Comparison of ENCODE assay signal across 8 cellular contexts in genomic region chr1:857921-858648, GRCh38.
DNase-seq lines count a peak whose midpoint lies in the region; ATAC-seq, FAIRE-seq and TF ChIP-seq lines count a peak whose summit lies in the region.
"Not testable (repeated sequence)": the region's sequence is repeated elsewhere in the genome, so short reads cannot be mapped to it uniquely, and the experiment has no call there.

No MANE protein-coding gene starts in this region.

- H3K9ac ChIP-seq in GM23248, result peak overlapping the region; percentile 44
- H3K9ac ChIP-seq in PC-3 (ENCODE audit: low read length); GM12878 (ENCODE audit: control insufficient read depth, insufficient read depth, low read length): not testable (repeated sequence)

- RAD21 ChIA-PET in GM12878 (lab: Charles Lee; ENCODE audit: unreplicated experiment), result not testable (repeated sequence)

- WGBS in GM23248 (ENCODE audit: low coverage in 1 of 2, low lambda C conversion rate in 2 of 2, missing lambda C conversion rate in 2 of 2), 2 experiments, result 10% methylated on average over 14 to 15 of the region's 16 CpGs
- 38% methylated on average over 15 of the region's 16 CpGs for WGBS in GM12878 (ENCODE audit: insufficient coverage, insufficient replicate concordance, low lambda C conversion rate, missing lambda C conversion rate)
- WGBS in right lobe of liver (ENCODE audit: insufficient coverage, low coverage, low lambda C conversion rate, missing lambda C conversion rate), result 18% methylated on average over 14 of the region's 16 CpGs

- not testable (repeated sequence) for H3K79me2 ChIP-seq in GM23248 (ENCODE audit: insufficient read depth); PC-3 (ENCODE audit: low read length); GM12878 (ENCODE audit: control insufficient read depth, insufficient read depth, low read length)

- intact Hi-C loops in PC-3 (cut with micrococcal nuclease); activated CD4-positive, alpha-beta T cell treated with anti-CD3 and anti-CD28 coated beads, Interleukin-2, amount 10 ng/mL, durations not matched to agents 24 days and 14 days (cut with micrococcal nuclease); GM12878 (cut with micrococcal nuclease; ENCODE audit: unreplicated experiment); right lobe of liver (cut with DNase I): not testable (repeated sequence)

- H3F3A ChIP-seq in GM23248 (ENCODE audit: insufficient read depth); PC-3 (ENCODE audit: low read length, unreplicated experiment): not testable (repeated sequence)

- CTCF ChIA-PET in PC-3 (lab: Charles Lee), result not testable (repeated sequence)
- CTCF ChIA-PET in GM12878 (lab: Yijun Ruan, JAX), result interaction anchor here (0.7 kb wide), 1 partner anchor 26 kb away, joined by 3 read pairs; no protein-coding TSS in a partner anchor

- H3K36me3 ChIP-seq in BE2C; GM23248 (ENCODE audit: low read depth); PC-3 (ENCODE audit: low read depth, low read length); GM12878 (ENCODE audit: control insufficient read depth in 2 of 2, insufficient read depth in 2 of 2, low read length in 1 of 2): not testable (repeated sequence)
- peaks cover 0 to 12% (median 0%) of the 10 kb centered on the region in 4 donors for H3K36me3 ChIP-seq in right lobe of liver

- not testable (repeated sequence) for TF ChIP-seq RAD21 in GM12878 (IDR thresholded peaks at IDR 0.05; ENCODE audit: insufficient read depth, low read depth, low read length)

- POLR2A ChIA-PET in PC-3 (lab: Charles Lee; ENCODE audit: unreplicated experiment); GM12878 (lab: Charles Lee): not testable (repeated sequence)

- SMC1A ChIA-PET in GM12878 (lab: Charles Lee; ENCODE audit: uncharacterized antibody, unreplicated experiment), result not testable (repeated sequence)

- H3K4me1 ChIP-seq in BE2C; GM23248 (ENCODE audit: insufficient read depth); PC-3 (ENCODE audit: insufficient read depth, low read length); GM12878 (ENCODE audit: control insufficient read depth, insufficient read depth, low read length); right lobe of liver: not testable (repeated sequence)

- H3K36me3 Mint-ChIP-seq in activated CD4-positive, alpha-beta T cell treated with anti-CD3 and anti-CD28 coated beads, Interleukin-2, amount 10 ng/mL, durations not matched to agents 24 days and 14 days (ENCODE audit: low read depth); stimulated activated memory B cell treated with anti-CD40 and anti-IgM and Interleukin-4, amounts not matched to agents 10 μg/mL and 1 μg/mL and 100 μg/mL, for 72 hours: not testable (repeated sequence)

- H3K4me3 Mint-ChIP-seq in activated CD4-positive, alpha-beta T cell treated with anti-CD3 and anti-CD28 coated beads, Interleukin-2, amount 10 ng/mL, durations not matched to agents 24 days and 14 days, result peak overlapping the region; percentile 42
- H3K4me3 Mint-ChIP-seq in stimulated activated memory B cell treated with anti-CD40 and anti-IgM and Interleukin-4, amounts not matched to agents 10 μg/mL and 1 μg/mL and 100 μg/mL, for 72 hours, result peak overlapping the region; percentile 11

- H3K4me2 ChIP-seq in GM23248 (ENCODE audit: unreplicated experiment), result peak overlapping the region; percentile 53
- H3K4me2 ChIP-seq in PC-3 (ENCODE audit: low read length), result peak overlapping the region; percentile 69
- H3K4me2 ChIP-seq in GM12878 (ENCODE audit: control insufficient read depth, insufficient read depth), result not testable (repeated sequence)

- not testable (repeated sequence) for TF ChIP-seq POLR2A in GM12878 (IDR thresholded peaks at IDR 0.05; ENCODE audit: low read depth, low read length); right lobe of liver (IDR thresholded peaks at IDR 0.05)

- in situ Hi-C loops in GM23248 (cut with MboI); GM12878 (cut with MboI): not testable (repeated sequence)

- H3K4me3 ChIP-seq in BE2C (ENCODE audit: low read depth, low read length), result peak overlapping the region; percentile 20; the same call in 1 of the 2 replicates
- H3K4me3 ChIP-seq in GM23248; PC-3 (ENCODE audit: low read length); GM12878; right lobe of liver: not testable (repeated sequence)

- H4K20me1 ChIP-seq in GM23248 (ENCODE audit: insufficient read depth); PC-3 (ENCODE audit: low read length); GM12878 (ENCODE audit: control insufficient read depth, insufficient read depth): not testable (repeated sequence)

- ATAC-seq in PC-3, result peak; percentile 76
- ATAC-seq in GM12878, result peak; percentile 80
- ATAC-seq in right lobe of liver, result peak; percentile 55 to 67 (median 62)
- peak; percentile 54 for ATAC-seq in stimulated activated memory B cell treated with anti-CD40 and anti-IgM and Interleukin-4, amounts not matched to agents 10 μg/mL and 1 μg/mL and 100 μg/mL, for 72 hours

- H3K9me2 ChIP-seq in GM23248 (ENCODE audit: insufficient read depth); PC-3 (replicated peaks; ENCODE audit: low read length): not testable (repeated sequence)

- not testable (repeated sequence) for H3K9me3 Mint-ChIP-seq in activated CD4-positive, alpha-beta T cell treated with anti-CD3 and anti-CD28 coated beads, Interleukin-2, amount 10 ng/mL, durations not matched to agents 24 days and 14 days; stimulated activated memory B cell treated with anti-CD40 and anti-IgM and Interleukin-4, amounts not matched to agents 10 μg/mL and 1 μg/mL and 100 μg/mL, for 72 hours

- H3K27ac ChIP-seq in GM23248; PC-3 (ENCODE audit: low read length); GM12878 (ENCODE audit: control insufficient read depth, insufficient read depth); right lobe of liver: not testable (repeated sequence)

- H2AFZ ChIP-seq in GM23248, result peak overlapping the region; percentile 76; the same call in 1 of the 2 replicates
- not testable (repeated sequence) for H2AFZ ChIP-seq in PC-3 (ENCODE audit: low read length); GM12878 (ENCODE audit: control insufficient read depth, low read depth, low read length)

- not testable (repeated sequence) for H3K27me3 ChIP-seq in BE2C; GM23248 (replicated peaks; ENCODE audit: insufficient read depth); PC-3 (ENCODE audit: low read length); GM12878 (replicated peaks in 1 of 2; ENCODE audit: control insufficient read depth in 2 of 2, insufficient read depth in 2 of 2, low read length in 1 of 2); right lobe of liver

- BruUV-seq in PC-3 (replicated peaks; lab: Mats Ljungman, UMichigan); GM12878 (replicated peaks; lab: Mats Ljungman, UMichigan): not testable (repeated sequence)

- peaks cover 11% of the 10 kb centered on the region for H3K4me1 Mint-ChIP-seq in activated CD4-positive, alpha-beta T cell treated with anti-CD3 and anti-CD28 coated beads, Interleukin-2, amount 10 ng/mL, durations not matched to agents 24 days and 14 days
- H3K4me1 Mint-ChIP-seq in stimulated activated memory B cell treated with anti-CD40 and anti-IgM and Interleukin-4, amounts not matched to agents 10 μg/mL and 1 μg/mL and 100 μg/mL, for 72 hours, result not testable (repeated sequence)

- not testable (repeated sequence) for H3K9me3 ChIP-seq in BE2C; GM23248 (ENCODE audit: low read depth); PC-3 (ENCODE audit: low read length); GM12878 (replicated peaks; ENCODE audit: control insufficient read depth, insufficient read depth, low read length); right lobe of liver

- not testable (repeated sequence) for DNase-seq in BE2C; GM12878 (ENCODE audit: low read depth, low spot score); right lobe of liver
- peak; percentile 21 for DNase-seq in GM23248
- peak; percentile 22 for DNase-seq in PC-3
- peak; percentile 59 for DNase-seq in activated CD4-positive, alpha-beta T cell treated with anti-CD3 and anti-CD28 coated beads, Interleukin-2, amount 10 ng/mL, durations not matched to agents 24 days and 14 days
- DNase-seq in fibroblast of peridontal ligament (ENCODE audit: extremely low read depth), result peak; percentile 32

- FAIRE-seq in GM12878 (lab: Jason Lieb, UNC), result peak; percentile 62

- peaks cover 20% of the 10 kb centered on the region for H3K27me3 Mint-ChIP-seq in activated CD4-positive, alpha-beta T cell treated with anti-CD3 and anti-CD28 coated beads, Interleukin-2, amount 10 ng/mL, durations not matched to agents 24 days and 14 days
- H3K27me3 Mint-ChIP-seq in stimulated activated memory B cell treated with anti-CD40 and anti-IgM and Interleukin-4, amounts not matched to agents 10 μg/mL and 1 μg/mL and 100 μg/mL, for 72 hours, result peaks cover 18% of the 10 kb centered on the region

- TF ChIP-seq CTCF in BE2C (IDR thresholded peaks at IDR 0.05; ENCODE audit: low read depth, low read length), result 0 out of 2 replicates have a peak, but pooled peaks have one; percentile 23
- TF ChIP-seq CTCF in PC-3 (conservative IDR thresholded peaks at IDR 0.05; ENCODE audit: low read depth, low read length); GM12878 (IDR thresholded peaks at IDR 0.05 in 2 of 3, conservative IDR thresholded peaks at IDR 0.05 in 1 of 3; ENCODE audit: control insufficient read depth in 2 of 3, extremely low read depth in 1 of 3, insufficient read depth in 1 of 3, low read depth in 3 of 3, low read length in 3 of 3): not testable (repeated sequence)
- TF ChIP-seq CTCF in right lobe of liver (IDR thresholded peaks at IDR 0.05), result peak in 2 of 4 donors; percentile 25 to 38

- H3K27ac Mint-ChIP-seq in activated CD4-positive, alpha-beta T cell treated with anti-CD3 and anti-CD28 coated beads, Interleukin-2, amount 10 ng/mL, durations not matched to agents 24 days and 14 days, result not testable (repeated sequence)
- H3K27ac Mint-ChIP-seq in stimulated activated memory B cell treated with anti-CD40 and anti-IgM and Interleukin-4, amounts not matched to agents 10 μg/mL and 1 μg/mL and 100 μg/mL, for 72 hours, result peak overlapping the region; percentile 63

- not testable (repeated sequence) for TF ChIP-seq EP300 in GM12878 (IDR thresholded peaks at IDR 0.05; ENCODE audit: borderline replicate concordance in 1 of 2, control insufficient read depth in 1 of 2, low read depth in 2 of 2, low read length in 2 of 2)
